ENCODE assay signal across 14 cellular contexts in genomic region chr7:97025130-97025499, GRCh38. TPM values are rescaled to one million over a fixed set of nuclear protein-coding genes. Genes with fewer than 3 reads are reported as not detected.
DNase-seq lines count a peak whose midpoint lies in the region; ATAC-seq lines count a peak whose summit lies in the region.
"Had no signal": no experiment of that assay in that cellular context is flagged by ENCODE, and none has a peak within 500 bp of the region (broad histone marks: within the 10 kb centered on the region; RNA-seq: fewer than 3 reads in every experiment).

No MANE protein-coding gene starts in this region.

- H3K9ac ChIP-seq in SK-N-MC (ENCODE audit: insufficient read length) (no peak overlapping the region), iPS-18a (ENCODE audit: low read length) (no peak overlapping the region), skeletal muscle satellite cell (ENCODE audit: low read depth, low read length) (no peak overlapping the region)

- H3K36me3 ChIP-seq in HAP-1 (replicated peaks) (peaks cover 23% of the 10 kb centered on the region), SK-N-MC (ENCODE audit: insufficient read depth, low read length) (no peaks in the 10 kb centered on the region; the same call in 1 of the 2 replicates), iPS-18a (ENCODE audit: control insufficient read depth, low read depth, low read length) (no peaks in the 10 kb centered on the region), skeletal muscle satellite cell (ENCODE audit: insufficient read depth, low read length) (no peaks in the 10 kb centered on the region)
- H3K36me3 ChIP-seq: adrenal gland, uterus had no signal

- peak overlapping the region; percentile 80 for H3K4me2 ChIP-seq in skeletal muscle satellite cell (ENCODE audit: low read length)

- peaks cover 24% of the 10 kb centered on the region for H3K4me1 ChIP-seq in HAP-1
- peaks cover 46% of the 10 kb centered on the region for H3K4me1 ChIP-seq in iPS-18a (ENCODE audit: control insufficient read depth, low read depth, low read length)
- no peaks in the 10 kb centered on the region for H3K4me1 ChIP-seq in skeletal muscle satellite cell (ENCODE audit: control insufficient read depth, insufficient read depth, low read length)

- in situ Hi-C loops in HAP-1 (cut with MboI; ENCODE audit: low sequenced_read_pairs), result loop anchor here (10.0 kb wide), 3 partner anchors 610 to 1110 kb away; no protein-coding TSS in a partner anchor

- peak overlapping the region; percentile 59 for H3K4me3 ChIP-seq in HAP-1
- H3K4me3 ChIP-seq in SK-N-MC, result peak overlapping the region; percentile 93
- peak overlapping the region; percentile 53 for H3K4me3 ChIP-seq in iPS-18a (ENCODE audit: low read length)
- H3K4me3 ChIP-seq in skeletal muscle satellite cell (ENCODE audit: low read length), result peak overlapping the region; percentile 69

- DNase-seq in HAP-1 (ENCODE audit: low spot score in 2 of 2) (peak; percentile 19 to 24), SK-N-MC (ENCODE audit: low read depth, low spot score) (no peak), foreskin melanocyte (no peak), mucosa of gallbladder (ENCODE audit: low spot score) (no peak)
- DNase-seq: activated CD4-positive, alpha-beta T cell treated with anti-CD3 and anti-CD28 coated beads for 36 hours; CD4-positive, CD25-positive, alpha-beta regulatory T cell; stimulated activated CD4-positive, alpha-beta T cell treated with anti-CD3 and anti-CD28 coated beads, Interleukin-2, amount 100 ng/mL, for 24 hours; T-helper 2 cell had no signal

- H3K27ac ChIP-seq in SK-N-MC (no peak overlapping the region), iPS-18a (ENCODE audit: low read length) (no peak overlapping the region)
- H3K27ac ChIP-seq: adrenal gland, uterus had no signal

- H3K27me3 ChIP-seq in HAP-1 (ENCODE audit: low read depth), result no peaks in the 10 kb centered on the region
- peaks cover 79% of the 10 kb centered on the region for H3K27me3 ChIP-seq in iPS-18a (ENCODE audit: control insufficient read depth, insufficient read depth, low read length)
- H3K27me3 ChIP-seq in skeletal muscle satellite cell (ENCODE audit: control insufficient read depth, insufficient read depth, low read length), result peaks cover 72% of the 10 kb centered on the region

- no peak for ATAC-seq in GM18498 (IDR thresholded peaks at IDR 0.05; ENCODE audit: unreplicated experiment)

- no peaks in the 10 kb centered on the region for H3K9me3 ChIP-seq in HAP-1
- H3K9me3 ChIP-seq in SK-N-MC (ENCODE audit: low read depth, low read length), result no peaks in the 10 kb centered on the region
- H3K9me3 ChIP-seq in iPS-18a (ENCODE audit: control insufficient read depth, low read depth, low read length), result no peaks in the 10 kb centered on the region
- H3K9me3 ChIP-seq in skeletal muscle satellite cell (replicated peaks; ENCODE audit: low read length), result no peaks in the 10 kb centered on the region
- H3K9me3 ChIP-seq: adrenal gland, uterus had no signal

RNA-seq across cellular contexts. Expression of gene DLX5, which starts 0.5 kb away (rescaled TPM):
- total RNA-seq in skeletal muscle satellite cell (2012; rRNA removed), result not detected in 2 replicates
- not detected for total RNA-seq in mucosa of gallbladder
- total RNA-seq: activated CD4-positive, alpha-beta T cell treated with anti-CD3 and anti-CD28 coated beads for 36 hours; CD4-positive, CD25-positive, alpha-beta regulatory T cell had no signal

RNA-seq across cellular contexts. Expression of gene DLX6, which starts 19.8 kb away (rescaled TPM):
- total RNA-seq in skeletal muscle satellite cell (2012; rRNA removed), result not detected in 2 replicates
- not detected for total RNA-seq in mucosa of gallbladder
- total RNA-seq: activated CD4-positive, alpha-beta T cell treated with anti-CD3 and anti-CD28 coated beads for 36 hours; CD4-positive, CD25-positive, alpha-beta regulatory T cell; esophagus mucosa had no signal

Comparison
In these comparisons a context has a peak if more than half of its experiments do, and no peak if none do; other contexts are left out.
1. DNase-seq: peak in HAP-1 (2 of 2); none in SK-N-MC (single experiment), foreskin melanocyte (single experiment) and mucosa of gallbladder (single experiment).
2. Peak in every context shown above with its lines, with median percentiles within 50 percentile points of each other: H3K4me3 ChIP-seq.